In the genomic region with DNA sequence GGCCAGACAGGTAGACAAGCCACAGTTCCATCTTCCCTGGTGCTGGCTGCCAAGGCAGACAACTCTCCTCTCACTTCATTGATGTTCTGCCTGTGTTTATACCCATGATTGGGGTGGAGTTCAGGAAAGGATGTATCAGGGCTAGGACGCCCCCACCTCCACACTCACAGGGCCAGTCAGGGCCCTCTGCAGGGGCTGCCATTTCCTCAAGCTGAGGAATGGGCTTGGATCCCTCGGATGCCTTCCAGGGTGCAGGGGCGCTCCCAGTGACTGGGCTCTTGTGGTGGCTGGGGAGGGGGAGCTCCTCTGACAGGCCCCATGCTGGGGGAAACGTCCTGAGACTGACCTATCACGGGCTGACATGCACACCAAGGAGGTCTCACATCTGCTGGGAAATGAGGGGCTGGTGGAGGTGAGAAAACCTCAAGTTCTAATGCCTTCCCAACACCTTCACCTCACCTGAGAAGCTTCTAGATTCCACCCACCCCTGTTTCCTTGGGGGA, we compare ENCODE assay signal across 1 cellular context.
TF ChIP-seq lines count a peak whose summit lies in the region.

No MANE protein-coding gene starts in this region.

TF ChIP-seq in IMR-90, 13 proteins besides CTCF, POLR2A, EP300 and RAD21:
- TF ChIP-seq CEBPB (IDR thresholded peaks at IDR 0.05; ENCODE audit: low read depth, low read length) (no peak), SMC3 (IDR thresholded peaks at IDR 0.05; ENCODE audit: low read depth, low read length) (no peak), FOS (IDR thresholded peaks at IDR 0.05; ENCODE audit: low read depth, low read length) (no peak), RFX5 (IDR thresholded peaks at IDR 0.05; ENCODE audit: low read depth, low read length) (no peak), BHLHE40 (IDR thresholded peaks at IDR 0.05; ENCODE audit: low read depth, low read length) (no peak), MXI1 (IDR thresholded peaks at IDR 0.05; ENCODE audit: borderline replicate concordance, low read depth, low read length) (no peak), MAZ (IDR thresholded peaks at IDR 0.05; ENCODE audit: borderline replicate concordance, low read depth, low read length) (no peak), RCOR1 (IDR thresholded peaks at IDR 0.05; ENCODE audit: insufficient replicate concordance, low read length) (no peak), CHD1 (IDR thresholded peaks at IDR 0.05; ENCODE audit: low read depth, low read length) (no peak), MAFK (IDR thresholded peaks at IDR 0.05; ENCODE audit: low read depth, low read length) (no peak), NFE2L2 (IDR thresholded peaks at IDR 0.05; ENCODE audit: low read depth, low read length) (no peak)
- TF ChIP-seq, protein P1, sequence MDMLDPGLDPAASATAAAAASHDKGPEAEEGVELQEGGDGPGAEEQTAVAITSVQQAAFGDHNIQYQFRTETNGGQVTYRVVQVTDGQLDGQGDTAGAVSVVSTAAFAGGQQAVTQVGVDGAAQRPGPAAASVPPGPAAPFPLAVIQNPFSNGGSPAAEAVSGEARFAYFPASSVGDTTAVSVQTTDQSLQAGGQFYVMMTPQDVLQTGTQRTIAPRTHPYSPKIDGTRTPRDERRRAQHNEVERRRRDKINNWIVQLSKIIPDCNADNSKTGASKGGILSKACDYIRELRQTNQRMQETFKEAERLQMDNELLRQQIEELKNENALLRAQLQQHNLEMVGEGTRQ (IDR thresholded peaks at IDR 0.05; ENCODE audit: low read depth, low read length), result no peak
- TF ChIP-seq, protein P2, sequence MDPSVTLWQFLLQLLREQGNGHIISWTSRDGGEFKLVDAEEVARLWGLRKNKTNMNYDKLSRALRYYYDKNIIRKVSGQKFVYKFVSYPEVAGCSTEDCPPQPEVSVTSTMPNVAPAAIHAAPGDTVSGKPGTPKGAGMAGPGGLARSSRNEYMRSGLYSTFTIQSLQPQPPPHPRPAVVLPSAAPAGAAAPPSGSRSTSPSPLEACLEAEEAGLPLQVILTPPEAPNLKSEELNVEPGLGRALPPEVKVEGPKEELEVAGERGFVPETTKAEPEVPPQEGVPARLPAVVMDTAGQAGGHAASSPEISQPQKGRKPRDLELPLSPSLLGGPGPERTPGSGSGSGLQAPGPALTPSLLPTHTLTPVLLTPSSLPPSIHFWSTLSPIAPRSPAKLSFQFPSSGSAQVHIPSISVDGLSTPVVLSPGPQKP (IDR thresholded peaks at IDR 0.05; ENCODE audit: borderline replicate concordance, low read depth, low read length), result no peak
